ENCODE assay signal across 7 cellular contexts in the genomic region with DNA sequence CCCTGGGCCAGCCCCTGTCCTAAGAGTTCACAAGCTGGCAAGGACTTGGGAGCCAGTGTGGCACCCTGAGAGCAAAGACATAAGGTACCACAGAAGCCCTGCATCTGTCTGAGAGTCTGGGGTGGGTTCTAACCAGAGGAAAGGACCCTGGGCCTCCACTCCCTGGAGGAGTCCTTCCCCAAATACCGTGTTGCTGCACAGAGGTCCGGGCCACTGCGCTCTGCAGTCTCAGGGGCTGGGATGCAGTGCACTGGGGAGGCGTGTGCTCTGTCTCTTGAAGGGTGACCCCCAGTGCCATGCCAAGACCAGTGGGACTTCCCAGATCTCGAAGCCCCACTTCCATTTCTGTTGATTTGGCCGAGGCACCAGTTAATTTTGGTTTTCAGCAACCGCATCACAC. TPM values are rescaled to one million over a fixed set of nuclear protein-coding genes. Genes with fewer than 3 reads are reported as not detected.
DNase-seq lines count a peak whose midpoint lies in the region; ATAC-seq, FAIRE-seq and TF ChIP-seq lines count a peak whose summit lies in the region.
"Had no signal": no experiment of that assay in that cellular context is flagged by ENCODE, and none has a peak within 500 bp of the region (broad histone marks: within the 10 kb centered on the region; RNA-seq: fewer than 3 reads in every experiment).

No MANE protein-coding gene starts in this region.

- peak overlapping the region; percentile 95 for H3K27ac Mint-ChIP-seq in activated T-helper 17 cell treated with anti-CD3 and anti-CD28 coated beads, Interleukin-2, amount 50 U/mL, for 72 hours
- H3K27ac Mint-ChIP-seq in natural killer cell treated with Interleukin-12 subunit alpha and Interleukin-12 subunit beta and Interleukin-15 and Interleukin-18, amount 100 ng/mL, for 72 hours = peak overlapping the region; percentile 93 to 94

- peaks cover 34% of the 10 kb centered on the region for H3K4me1 Mint-ChIP-seq in activated T-helper 17 cell treated with anti-CD3 and anti-CD28 coated beads, Interleukin-2, amount 50 U/mL, for 72 hours
- peaks cover 50 to 60% of the 10 kb centered on the region in 2 donors for H3K4me1 Mint-ChIP-seq in natural killer cell treated with Interleukin-12 subunit alpha and Interleukin-12 subunit beta and Interleukin-15 and Interleukin-18, amount 100 ng/mL, for 72 hours (ENCODE audit: low read depth in 2 of 2)

- H3K4me3 Mint-ChIP-seq in activated T-helper 17 cell treated with anti-CD3 and anti-CD28 coated beads, Interleukin-2, amount 50 U/mL, for 72 hours = peak overlapping the region; percentile 87
- peak overlapping the region; percentile 85 for H3K4me3 Mint-ChIP-seq in natural killer cell treated with Interleukin-12 subunit alpha and Interleukin-12 subunit beta and Interleukin-15 and Interleukin-18, amount 100 ng/mL, for 72 hours

- no peak for TF ChIP-seq POLR2A in GM12891 (IDR thresholded peaks at IDR 0.05; ENCODE audit: low read depth, low read length)

- ATAC-seq in activated T-helper 17 cell treated with anti-CD3 and anti-CD28 coated beads, Interleukin-2, amount 50 U/mL, for 72 hours (replicated peaks) = no peak
- no peak for ATAC-seq in natural killer cell treated with Interleukin-12 subunit alpha and Interleukin-12 subunit beta and Interleukin-15 and Interleukin-18, amount 100 ng/mL, for 72 hours

- peaks cover 26% of the 10 kb centered on the region for H3K36me3 Mint-ChIP-seq in activated T-helper 17 cell treated with anti-CD3 and anti-CD28 coated beads, Interleukin-2, amount 50 U/mL, for 72 hours (ENCODE audit: low read depth)
- H3K36me3 Mint-ChIP-seq in natural killer cell treated with Interleukin-12 subunit alpha and Interleukin-12 subunit beta and Interleukin-15 and Interleukin-18, amount 100 ng/mL, for 72 hours = no peaks in the 10 kb centered on the region

- peak; percentile 26 for FAIRE-seq in GM12891 (lab: Jason Lieb, UNC)

- H3K9me3 Mint-ChIP-seq in activated T-helper 17 cell treated with anti-CD3 and anti-CD28 coated beads, Interleukin-2, amount 50 U/mL, for 72 hours = no peaks in the 10 kb centered on the region
- no peaks in the 10 kb centered on the region for H3K9me3 Mint-ChIP-seq in natural killer cell treated with Interleukin-12 subunit alpha and Interleukin-12 subunit beta and Interleukin-15 and Interleukin-18, amount 100 ng/mL, for 72 hours

- DNase-seq in GM12891 (ENCODE audit: insufficient read length, low spot score) (no peak), T-helper 9 cell (no peak), SHP77 (lab: John Stamatoyannopoulos, UW) (no peak), CD1c-positive myeloid dendritic cell (ENCODE audit: extremely low spot score) (no peak)
- no peak for DNase-seq in natural killer cell treated with Interleukin-12 subunit alpha and Interleukin-12 subunit beta and Interleukin-15 and Interleukin-18, amount 100 ng/mL, for 72 hours (ENCODE audit: low spot score)
- DNase-seq: DMS53 had no signal

- no peaks in the 10 kb centered on the region for H3K27me3 Mint-ChIP-seq in activated T-helper 17 cell treated with anti-CD3 and anti-CD28 coated beads, Interleukin-2, amount 50 U/mL, for 72 hours
- no peaks in the 10 kb centered on the region for H3K27me3 Mint-ChIP-seq in natural killer cell treated with Interleukin-12 subunit alpha and Interleukin-12 subunit beta and Interleukin-15 and Interleukin-18, amount 100 ng/mL, for 72 hours

TF ChIP-seq in GM12891, 5 proteins besides CTCF, POLR2A, EP300 and RAD21:
- TF ChIP-seq TAF1 (IDR thresholded peaks at IDR 0.05; ENCODE audit: low read depth, low read length) = no peak
- no peak for TF ChIP-seq POU2F2 (IDR thresholded peaks at IDR 0.05; ENCODE audit: low read depth, low read length)
- TF ChIP-seq SPI1 (IDR thresholded peaks at IDR 0.05; ENCODE audit: low read depth, low read length) = no peak
- no peak for TF ChIP-seq POLR2AphosphoS5 (IDR thresholded peaks at IDR 0.05; ENCODE audit: low read depth, low read length)

RNA-seq across cellular contexts. Expression of a gene that starts 4.3 kb away (rescaled TPM):
- polyA plus RNA-seq in GM12891 (2012; ENCODE audit: low read depth, missing spikeins) = 58.1 TPM
- 100 to 1,000 TPM; 118 to 132 TPM for total RNA-seq in activated T-helper 17 cell treated with anti-CD3 and anti-CD28 coated beads, Interleukin-2, amount 50 U/mL, for 72 hours
- 100 to 1,000 TPM; 160 to 229 TPM for total RNA-seq in natural killer cell treated with Interleukin-12 subunit alpha and Interleukin-12 subunit beta and Interleukin-15 and Interleukin-18, amount 100 ng/mL, for 72 hours

RNA-seq across cellular contexts. Expression of a gene that starts 23.4 kb away (rescaled TPM):
- polyA plus RNA-seq in GM12891 (2012; ENCODE audit: low read depth, missing spikeins) = 28.3 TPM
- total RNA-seq in activated T-helper 17 cell treated with anti-CD3 and anti-CD28 coated beads, Interleukin-2, amount 50 U/mL, for 72 hours = 10 to 100 TPM; 38.0 to 43.2 TPM
- 10 to 100 TPM; 43.9 to 58.4 TPM for total RNA-seq in natural killer cell treated with Interleukin-12 subunit alpha and Interleukin-12 subunit beta and Interleukin-15 and Interleukin-18, amount 100 ng/mL, for 72 hours

RNA-seq across cellular contexts. Expression of a gene that starts 26.5 kb away (rescaled TPM):
- polyA plus RNA-seq in GM12891 (2012; ENCODE audit: low read depth, missing spikeins) = 44.9 TPM
- 10 to 100 TPM; 69.3 to 79.8 TPM for total RNA-seq in activated T-helper 17 cell treated with anti-CD3 and anti-CD28 coated beads, Interleukin-2, amount 50 U/mL, for 72 hours
- total RNA-seq in natural killer cell treated with Interleukin-12 subunit alpha and Interleukin-12 subunit beta and Interleukin-15 and Interleukin-18, amount 100 ng/mL, for 72 hours = 100 to 1,000 TPM in 1 of 2 donors, 10 to 100 TPM in 1; 85.5 to 142 TPM

RNA-seq across cellular contexts. Expression of a gene that starts 40.3 kb away (rescaled TPM):
- 590 TPM for polyA plus RNA-seq in GM12891 (2012; ENCODE audit: low read depth, missing spikeins)
- 1,000 to 10,000 TPM; 1,410 to 2,076 TPM for total RNA-seq in activated T-helper 17 cell treated with anti-CD3 and anti-CD28 coated beads, Interleukin-2, amount 50 U/mL, for 72 hours
- 100 to 1,000 TPM; 290 to 675 TPM for total RNA-seq in natural killer cell treated with Interleukin-12 subunit alpha and Interleukin-12 subunit beta and Interleukin-15 and Interleukin-18, amount 100 ng/mL, for 72 hours

RNA-seq across cellular contexts. Expression of a gene that starts 51.0 kb away (rescaled TPM):
- polyA plus RNA-seq in GM12891 (2012; ENCODE audit: low read depth, missing spikeins) = 25.9 TPM
- total RNA-seq in activated T-helper 17 cell treated with anti-CD3 and anti-CD28 coated beads, Interleukin-2, amount 50 U/mL, for 72 hours = 10 to 100 TPM; 22.1 to 46.1 TPM
- total RNA-seq in natural killer cell treated with Interleukin-12 subunit alpha and Interleukin-12 subunit beta and Interleukin-15 and Interleukin-18, amount 100 ng/mL, for 72 hours = 10 to 100 TPM; 37.4 to 48.3 TPM
